ENCODE assay signal across 22 cellular contexts in the genomic region with DNA sequence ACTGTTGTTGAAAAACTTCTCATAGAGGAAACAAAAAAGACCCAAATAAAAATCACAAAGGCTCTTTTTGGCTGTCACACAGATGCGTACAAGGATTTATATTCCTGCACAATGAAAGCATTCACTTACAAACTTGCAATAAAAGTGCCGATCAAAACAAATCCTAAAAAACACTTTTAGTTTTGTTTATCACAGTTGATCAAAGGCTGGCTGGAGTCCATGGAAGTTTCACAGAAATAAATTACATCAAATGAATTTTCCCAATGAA. TPM values are rescaled to one million over a fixed set of nuclear protein-coding genes. Genes with fewer than 3 reads are reported as not detected.
"Had no signal": no experiment of that assay in that cellular context is flagged by ENCODE, and none has a peak within 500 bp of the region (broad histone marks: within the 10 kb centered on the region; RNA-seq: fewer than 3 reads in every experiment).

No MANE protein-coding gene starts in this region.

- H3K4me1 ChIP-seq: breast epithelium, right lobe of liver, uterus had no signal

- H3K27ac ChIP-seq: breast epithelium, heart left ventricle, right lobe of liver, uterus had no signal

- H3K36me3 Mint-ChIP-seq: activated naive CD4-positive, alpha-beta T cell treated with anti-CD3 and anti-CD28 coated beads, Interleukin-2, amount 10 ng/mL, durations not matched to agents 7 days and 5 days; mesothelial cell of epicardium; type B pancreatic cell had no signal

- H3K4me3 Mint-ChIP-seq: activated CD4-positive, alpha-beta memory T cell treated with anti-CD3 and anti-CD28 coated beads, Interleukin-2, amount 10 ng/mL, durations not matched to agents 7 days and 5 days; activated CD4-positive, alpha-beta T cell treated with anti-CD3 and anti-CD28 coated beads, Interleukin-2, amount 10 ng/mL, durations not matched to agents 7 days and 5 days; activated naive CD4-positive, alpha-beta T cell treated with anti-CD3 and anti-CD28 coated beads, Interleukin-2, amount 10 ng/mL, durations not matched to agents 7 days and 5 days; activated T-cell treated with anti-CD3 and anti-CD28 coated beads, Interleukin-2, amount 50 U/mL, for 24 hours; central memory CD8-positive, alpha-beta T cell; mesothelial cell of epicardium; naive B cell; type B pancreatic cell had no signal

- H3K27me3 ChIP-seq: breast epithelium, heart left ventricle, right lobe of liver, uterus had no signal

- H3K27ac Mint-ChIP-seq: activated CD4-positive, alpha-beta memory T cell treated with anti-CD3 and anti-CD28 coated beads, Interleukin-2, amount 10 ng/mL, durations not matched to agents 7 days and 5 days; activated CD4-positive, alpha-beta T cell treated with anti-CD3 and anti-CD28 coated beads, Interleukin-2, amount 10 ng/mL, durations not matched to agents 7 days and 5 days; activated naive CD4-positive, alpha-beta T cell treated with anti-CD3 and anti-CD28 coated beads, Interleukin-2, amount 10 ng/mL, durations not matched to agents 7 days and 5 days; activated T-cell treated with anti-CD3 and anti-CD28 coated beads, Interleukin-2, amount 50 U/mL, for 24 hours; mesothelial cell of epicardium; naive B cell; type B pancreatic cell had no signal

- H3K4me3 ChIP-seq: breast epithelium, heart left ventricle, right lobe of liver, uterus had no signal

- ATAC-seq: esophagus mucosa, right lobe of liver had no signal

- H3K9me3 Mint-ChIP-seq: activated CD4-positive, alpha-beta memory T cell treated with anti-CD3 and anti-CD28 coated beads, Interleukin-2, amount 10 ng/mL, durations not matched to agents 7 days and 5 days; activated CD4-positive, alpha-beta T cell treated with anti-CD3 and anti-CD28 coated beads, Interleukin-2, amount 10 ng/mL, durations not matched to agents 7 days and 5 days; activated naive CD4-positive, alpha-beta T cell treated with anti-CD3 and anti-CD28 coated beads, Interleukin-2, amount 10 ng/mL, durations not matched to agents 7 days and 5 days; activated T-cell treated with anti-CD3 and anti-CD28 coated beads, Interleukin-2, amount 50 U/mL, for 24 hours; central memory CD8-positive, alpha-beta T cell; mesothelial cell of epicardium; naive B cell; type B pancreatic cell had no signal

- DNase-seq: activated CD4-positive, alpha-beta memory T cell treated with anti-CD3 and anti-CD28 coated beads, Interleukin-2, amount 10 ng/mL, durations not matched to agents 7 days and 5 days; activated CD4-positive, alpha-beta T cell treated with anti-CD3 and anti-CD28 coated beads for 1 hour; activated CD4-positive, alpha-beta T cell treated with anti-CD3 and anti-CD28 coated beads, Interleukin-2, amount 10 ng/mL, durations not matched to agents 7 days and 5 days; activated CD8-positive, alpha-beta memory T cell treated with anti-CD3 and anti-CD28 coated beads, Interleukin-2, amount 50 U/mL, for 48 hours; activated gamma-delta T cell; activated naive CD4-positive, alpha-beta T cell treated with anti-CD3 and anti-CD28 coated beads, Interleukin-2, amount 10 ng/mL, durations not matched to agents 7 days and 5 days; activated T-cell treated with anti-CD3 and anti-CD28 coated beads, Interleukin-2, amount 50 U/mL, for 24 hours; foreskin fibroblast; heart left ventricle; left ventricle myocardium superior; naive B cell; right lobe of liver; stimulated activated CD4-positive, alpha-beta T cell treated with anti-CD3 and anti-CD28 coated beads, Interleukin-2, amount 100 ng/mL, for 48 hours; stimulated activated naive CD4-positive, alpha-beta T cell treated with Interleukin-2 at 50 U/mL for 16 hours; T-helper 2 cell; uterus had no signal

- H3K4me1 Mint-ChIP-seq: activated CD4-positive, alpha-beta memory T cell treated with anti-CD3 and anti-CD28 coated beads, Interleukin-2, amount 10 ng/mL, durations not matched to agents 7 days and 5 days; activated CD4-positive, alpha-beta T cell treated with anti-CD3 and anti-CD28 coated beads, Interleukin-2, amount 10 ng/mL, durations not matched to agents 7 days and 5 days; activated naive CD4-positive, alpha-beta T cell treated with anti-CD3 and anti-CD28 coated beads, Interleukin-2, amount 10 ng/mL, durations not matched to agents 7 days and 5 days; central memory CD8-positive, alpha-beta T cell; mesothelial cell of epicardium had no signal

- H3K27me3 Mint-ChIP-seq: activated CD4-positive, alpha-beta T cell treated with anti-CD3 and anti-CD28 coated beads, Interleukin-2, amount 10 ng/mL, durations not matched to agents 7 days and 5 days; activated naive CD4-positive, alpha-beta T cell treated with anti-CD3 and anti-CD28 coated beads, Interleukin-2, amount 10 ng/mL, durations not matched to agents 7 days and 5 days; activated T-cell treated with anti-CD3 and anti-CD28 coated beads, Interleukin-2, amount 50 U/mL, for 24 hours; central memory CD8-positive, alpha-beta T cell; type B pancreatic cell had no signal

- H3K36me3 ChIP-seq: breast epithelium, heart left ventricle, right lobe of liver, uterus had no signal

RNA-seq across cellular contexts. Expression of a gene that starts 20.2 kb away (rescaled TPM):
- total RNA-seq: left ventricle myocardium superior, posterior vena cava had no signal
